In the genomic region with DNA sequence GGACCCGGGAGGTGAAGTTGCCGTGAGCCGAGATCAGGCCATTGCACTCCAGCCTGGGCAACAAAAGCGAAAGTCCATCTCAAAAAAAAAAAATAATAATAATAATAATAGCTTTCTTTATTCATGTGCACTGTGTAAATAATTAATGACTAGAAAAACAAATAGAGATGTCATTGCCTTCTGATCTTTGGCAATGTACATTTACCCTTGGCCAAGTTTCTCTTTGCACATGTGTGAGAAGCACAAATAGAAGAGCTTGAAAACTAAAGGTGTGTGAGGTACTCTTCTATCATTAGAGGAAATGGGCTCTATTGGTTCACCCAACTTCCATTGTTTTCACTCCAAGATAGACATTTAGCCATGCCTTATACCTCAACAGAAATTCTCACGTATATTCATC, we compare ENCODE assay signal across 1 cellular context.
TF ChIP-seq lines count a peak whose summit lies in the region.

No MANE protein-coding gene starts in this region.

TF ChIP-seq in HepG2, 621 proteins besides CTCF, POLR2A, EP300 and RAD21 (continued from another document):
- TF ChIP-seq, protein P1, sequence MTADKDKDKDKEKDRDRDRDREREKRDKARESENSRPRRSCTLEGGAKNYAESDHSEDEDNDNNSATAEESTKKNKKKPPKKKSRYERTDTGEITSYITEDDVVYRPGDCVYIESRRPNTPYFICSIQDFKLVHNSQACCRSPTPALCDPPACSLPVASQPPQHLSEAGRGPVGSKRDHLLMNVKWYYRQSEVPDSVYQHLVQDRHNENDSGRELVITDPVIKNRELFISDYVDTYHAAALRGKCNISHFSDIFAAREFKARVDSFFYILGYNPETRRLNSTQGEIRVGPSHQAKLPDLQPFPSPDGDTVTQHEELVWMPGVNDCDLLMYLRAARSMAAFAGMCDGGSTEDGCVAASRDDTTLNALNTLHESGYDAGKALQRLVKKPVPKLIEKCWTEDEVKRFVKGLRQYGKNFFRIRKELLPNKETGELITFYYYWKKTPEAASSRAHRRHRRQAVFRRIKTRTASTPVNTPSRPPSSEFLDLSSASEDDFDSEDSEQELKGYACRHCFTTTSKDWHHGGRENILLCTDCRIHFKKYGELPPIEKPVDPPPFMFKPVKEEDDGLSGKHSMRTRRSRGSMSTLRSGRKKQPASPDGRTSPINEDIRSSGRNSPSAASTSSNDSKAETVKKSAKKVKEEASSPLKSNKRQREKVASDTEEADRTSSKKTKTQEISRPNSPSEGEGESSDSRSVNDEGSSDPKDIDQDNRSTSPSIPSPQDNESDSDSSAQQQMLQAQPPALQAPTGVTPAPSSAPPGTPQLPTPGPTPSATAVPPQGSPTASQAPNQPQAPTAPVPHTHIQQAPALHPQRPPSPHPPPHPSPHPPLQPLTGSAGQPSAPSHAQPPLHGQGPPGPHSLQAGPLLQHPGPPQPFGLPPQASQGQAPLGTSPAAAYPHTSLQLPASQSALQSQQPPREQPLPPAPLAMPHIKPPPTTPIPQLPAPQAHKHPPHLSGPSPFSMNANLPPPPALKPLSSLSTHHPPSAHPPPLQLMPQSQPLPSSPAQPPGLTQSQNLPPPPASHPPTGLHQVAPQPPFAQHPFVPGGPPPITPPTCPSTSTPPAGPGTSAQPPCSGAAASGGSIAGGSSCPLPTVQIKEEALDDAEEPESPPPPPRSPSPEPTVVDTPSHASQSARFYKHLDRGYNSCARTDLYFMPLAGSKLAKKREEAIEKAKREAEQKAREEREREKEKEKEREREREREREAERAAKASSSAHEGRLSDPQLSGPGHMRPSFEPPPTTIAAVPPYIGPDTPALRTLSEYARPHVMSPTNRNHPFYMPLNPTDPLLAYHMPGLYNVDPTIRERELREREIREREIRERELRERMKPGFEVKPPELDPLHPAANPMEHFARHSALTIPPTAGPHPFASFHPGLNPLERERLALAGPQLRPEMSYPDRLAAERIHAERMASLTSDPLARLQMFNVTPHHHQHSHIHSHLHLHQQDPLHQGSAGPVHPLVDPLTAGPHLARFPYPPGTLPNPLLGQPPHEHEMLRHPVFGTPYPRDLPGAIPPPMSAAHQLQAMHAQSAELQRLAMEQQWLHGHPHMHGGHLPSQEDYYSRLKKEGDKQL (CRISPR knock-in tag; IDR thresholded peaks at IDR 0.05; ENCODE audit: low read depth), result 0 out of 2 replicates have a peak, but pooled peaks have one; percentile 17
- no peak for TF ChIP-seq GABPB1 (CRISPR knock-in tag; IDR thresholded peaks at IDR 0.05)
